ENCODE assay signal across 13 cellular contexts in the genomic region with DNA sequence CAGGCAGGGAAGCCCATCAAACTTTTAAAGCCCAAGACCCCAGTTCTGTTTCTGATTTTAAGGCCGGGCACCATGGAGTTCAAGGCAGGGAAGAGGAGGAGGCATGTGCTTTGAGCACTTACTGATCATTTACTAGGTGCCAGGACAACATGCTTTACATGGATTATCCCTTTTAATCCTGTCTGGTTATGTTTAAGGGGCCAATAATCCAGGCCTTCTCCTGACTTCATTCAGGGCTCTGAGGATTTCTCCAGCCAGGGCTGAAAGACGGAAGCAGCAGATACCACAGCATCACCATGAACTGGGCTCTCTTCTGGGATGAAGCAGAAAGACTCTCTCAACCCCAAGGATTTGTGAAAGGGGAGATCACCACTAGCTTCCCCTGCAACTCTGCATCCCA. TPM values are rescaled to one million over a fixed set of nuclear protein-coding genes. Genes with fewer than 3 reads are reported as not detected.
DNase-seq lines count a peak whose midpoint lies in the region; ATAC-seq, FAIRE-seq and TF ChIP-seq lines count a peak whose summit lies in the region.
"Had no signal": no experiment of that assay in that cellular context is flagged by ENCODE, and none has a peak within 500 bp of the region (broad histone marks: within the 10 kb centered on the region; RNA-seq: fewer than 3 reads in every experiment).

No MANE protein-coding gene starts in this region.

- no peak overlapping the region for H2AFZ ChIP-seq in K562 (ENCODE audit: low read depth, low read length)
- H2AFZ ChIP-seq: GM23338 had no signal

- peak overlapping the region; percentile 97 for H3K4me3 Mint-ChIP-seq in CD4-positive, alpha-beta T cell

- no peaks in the 10 kb centered on the region for H3K27me3 ChIP-seq in CD4-positive, alpha-beta T cell (ENCODE audit: control insufficient read depth, insufficient read depth, low read length)
- H3K27me3 ChIP-seq in K562 (ENCODE audit: control insufficient read depth in 2 of 2, insufficient read depth in 2 of 2, low read length in 2 of 2), result no peaks in the 10 kb centered on the region
- no peaks in the 10 kb centered on the region for H3K27me3 ChIP-seq in neutrophil

- CTCF ChIA-PET in CD4-positive, alpha-beta T cell (lab: Charles Lee), result interaction anchor here (1.2 to 7.7 kb wide), 6 partner anchors 13 to 167 kb away, joined by 3 to 84 read pairs (median 9); partner anchors contain the start of genes BYSL, MED20 and TOMM6
- CTCF ChIA-PET in K562 (lab: Yijun Ruan, JAX; ENCODE audit: low intra/inter-chr PET ratio), result interaction anchor here (1.1 to 3.2 kb wide), 2 partner anchors 107 to 136 kb away, joined by 3 to 33 read pairs; no protein-coding TSS in a partner anchor

- no peak for TF ChIP-seq EP300 in K562 (IDR thresholded peaks at IDR 0.05; ENCODE audit: low read length)

- no peak for TF ChIP-seq CTCF in CD4-positive, alpha-beta T cell (IDR thresholded peaks at IDR 0.05)
- TF ChIP-seq CTCF in K562 (IDR thresholded peaks at IDR 0.05 in 2 of 3, conservative IDR thresholded peaks at IDR 0.05 in 1 of 3; ENCODE audit: insufficient read depth in 2 of 3, low read depth in 1 of 3, low read length in 3 of 3) (no peak), neutrophil (IDR thresholded peaks at IDR 0.05) (no peak)

- H3K79me2 ChIP-seq in K562 (ENCODE audit: control insufficient read depth, insufficient read depth, low read length), result peaks cover 83% of the 10 kb centered on the region

- no peak for TF ChIP-seq RAD21 in K562 (CRISPR knock-in tag; conservative IDR thresholded peaks at IDR 0.05 in 1 of 2, IDR thresholded peaks at IDR 0.05 in 1 of 2)

- peaks cover 80% of the 10 kb centered on the region for H3K36me3 Mint-ChIP-seq in CD4-positive, alpha-beta T cell (ENCODE audit: low read depth)

- DNase-seq in CD4-positive, alpha-beta T cell, result no peak
- no peak for DNase-seq in K562 (ENCODE audit: extremely low read depth in 1 of 4, low spot score in 3 of 4)
- no peak for DNase-seq in mesenteric fat pad (ENCODE audit: low spot score)
- no peak for DNase-seq in effector CD8-positive, alpha-beta T cell (lab: John Stamatoyannopoulos, UW)
- DNase-seq: activated CD4-positive, alpha-beta T cell treated with anti-CD3 and anti-CD28 coated beads for 48 hours; NCI-H1436; NCI-H526 treated with DMSO at 0.1 percent for 48 hours had no signal

- H3K4me3 ChIP-seq in K562 (no peak overlapping the region), neutrophil (ENCODE audit: low read depth in 1 of 2, low read length in 1 of 2) (peak overlapping the region; percentile 97 to 99)
- H3K4me3 ChIP-seq: GM23338, SK-N-MC had no signal

- ATAC-seq in CD4-positive, alpha-beta T cell (ENCODE audit: poor library complexity), result no peak
- ATAC-seq in K562, result no peak
- no peak for ATAC-seq in HG03095 (IDR thresholded peaks at IDR 0.05; ENCODE audit: unreplicated experiment)
- ATAC-seq: GM23338 had no signal

- no peak for TF ChIP-seq POLR2A in K562 (conservative IDR thresholded peaks at IDR 0.05)

- POLR2A ChIA-PET in CD4-positive, alpha-beta T cell (lab: Charles Lee), result interaction anchor here (0.6 to 9.1 kb wide), 8 partner anchors 8 to 694 kb away, joined by 3 to 168 read pairs (median 6); partner anchors contain the start of genes TAF8 and TOMM6
- POLR2A ChIA-PET in K562 (lab: Yijun Ruan, JAX), result interaction anchor here (0.6 to 13.7 kb wide), 6 partner anchors 9 to 160 kb away, joined by 3 to 166 read pairs (median 10); partner anchors contain the start of genes BYSL, MED20 and TAF8

- H3K27ac Mint-ChIP-seq in CD4-positive, alpha-beta T cell, result peak overlapping the region; percentile 93
- H3K27ac Mint-ChIP-seq: GM23338 had no signal

- H3K9me1 ChIP-seq in K562 (ENCODE audit: control insufficient read depth, insufficient read depth, low read length), result no peaks in the 10 kb centered on the region

- peak overlapping the region; percentile 46 to 84; a peak in 2 of 4 replicates for H3K9ac ChIP-seq in K562 (ENCODE audit: insufficient read depth in 1 of 2, low read depth in 2 of 2, low read length in 2 of 2)

- peaks cover 18% of the 10 kb centered on the region for H4K20me1 ChIP-seq in K562 (replicated peaks; ENCODE audit: control insufficient read depth, insufficient read depth, low read length)

- intact Hi-C loops in CD4-positive, alpha-beta T cell (cut with DNase I, micrococcal nuclease), result loop anchor here (2.0 to 5.0 kb wide), 6 partner anchors 13 to 150 kb away; partner anchors contain the start of genes TOMM6 (in 1 of the 2) and USP49 (in 1 of the 2)
- intact Hi-C loops in K562 (cut with micrococcal nuclease), result loop anchor here (2.0 to 10.0 kb wide), 3 partner anchors 151 to 280 kb away; partner anchors contain the start of genes GUCA1B, MRPS10 and TOMM6

- H3K9me3 ChIP-seq in CD4-positive, alpha-beta T cell (ENCODE audit: control insufficient read depth, low read length), result no peaks in the 10 kb centered on the region
- H3K9me3 ChIP-seq in KOPT-K1 (ENCODE audit: insufficient read depth, low read length, poor library complexity, severe bottlenecking) (no peaks in the 10 kb centered on the region), K562 (replicated peaks; ENCODE audit: control insufficient read depth, insufficient read depth, low read depth, low read length) (no peaks in the 10 kb centered on the region), neutrophil (no peaks in the 10 kb centered on the region)

- H3K36me3 ChIP-seq in KOPT-K1 (ENCODE audit: insufficient read depth, low read length) (peaks cover 84% of the 10 kb centered on the region), K562 (ENCODE audit: control insufficient read depth, insufficient read depth, low read length) (peaks cover 75% of the 10 kb centered on the region), neutrophil (peaks cover 61% of the 10 kb centered on the region)

- peak overlapping the region; percentile 90 for H3K4me2 ChIP-seq in K562 (ENCODE audit: insufficient read depth, low read length)
- H3K4me2 ChIP-seq: GM23338 had no signal

- H3K4me1 ChIP-seq in K562 (replicated peaks in 1 of 2; ENCODE audit: control insufficient read depth in 2 of 2, insufficient read depth in 2 of 2, low read length in 2 of 2), result peaks cover 57 to 69% of the 10 kb centered on the region in 2 experiments
- H3K4me1 ChIP-seq in neutrophil (ENCODE audit: control insufficient read depth in 1 of 2, insufficient read depth in 1 of 2, low read depth in 1 of 2, low read length in 1 of 2), result peaks cover 69 to 73% of the 10 kb centered on the region in 2 experiments

- BruUV-seq in K562 (replicated peaks; lab: Mats Ljungman, UMichigan), result no TSS peak

- 88% methylated on average over 2 of the region's 2 CpGs for WGBS in K562 (ENCODE audit: insufficient coverage, low coverage, missing lambda C conversion rate)

- peak overlapping the region; percentile 68 for H3K27ac ChIP-seq in CD4-positive, alpha-beta T cell (ENCODE audit: low read depth, low read length)
- H3K27ac ChIP-seq in KOPT-K1 (ENCODE audit: low read depth, low read length, poor library complexity, severe bottlenecking) (peak overlapping the region; percentile 97), K562 (ENCODE audit: extremely low read depth, low read depth, low read length) (peak overlapping the region; percentile 72), neutrophil (peak overlapping the region; percentile 95)

- H3K9me3 Mint-ChIP-seq in CD4-positive, alpha-beta T cell, result no peaks in the 10 kb centered on the region
- H3K9me3 Mint-ChIP-seq: GM23338 had no signal

- no peaks in the 10 kb centered on the region for H3K27me3 Mint-ChIP-seq in CD4-positive, alpha-beta T cell

- peaks cover 77% of the 10 kb centered on the region for H3K4me1 Mint-ChIP-seq in CD4-positive, alpha-beta T cell (ENCODE audit: low read depth)

- FAIRE-seq in K562 (lab: Jason Lieb, UNC), result no peak
- FAIRE-seq: small intestine had no signal

- in situ Hi-C loops in K562 (cut with MboI), result loop anchor here (5.0 kb wide), 1 partner anchor 105 kb away; no protein-coding TSS in a partner anchor

RNA-seq across cellular contexts. Expression of gene CCND3, which starts 4.1 kb away (rescaled TPM):
- total RNA-seq in CD4-positive, alpha-beta T cell, result 100 to 1,000 TPM; 247 to 248 TPM
- 88.0 and 191 TPM in 2 replicates for total RNA-seq in K562 (2011; cell fraction: chromatin; rRNA removed; ENCODE audit: low replicate concordance)
- 181 and 188 TPM in 2 replicates for total RNA-seq in K562 (2011; cell fraction: nucleolus; rRNA removed)
- 138 and 178 TPM in 2 replicates for total RNA-seq in K562 (2011; cell fraction: nucleoplasm; rRNA removed)
- total RNA-seq in K562 (2014; rRNA removed) (112 and 148 TPM in 2 replicates), K562 (2014; rRNA removed; fragmentation: Illumina TruSeq; extraction: Trizol) (57.5 and 65.7 TPM in 2 replicates), K562 (2015; rRNA removed; fragmentation: Illumina TruSeq; extraction: Trizol) (75.3 and 75.4 TPM in 2 replicates), K562 (2021) (196 and 204 TPM in 2 replicates), mesenteric fat pad (104 TPM)
- polyA plus RNA-seq in K562 (2011; rRNA removed) (97.4 and 119 TPM in 2 replicates), K562 (2014; fragmentation: Illumina TruSeq; extraction: Trizol) (111 and 139 TPM in 2 replicates), K562 (2014; fragmentation: Nextera tagmentation; extraction: Ambion mirVana) (10 to 100 TPM; 21.5 to 24.7 TPM), K562 (2014; rRNA removed) (124 and 127 TPM in 2 replicates)
- polyA plus RNA-seq in K562 (2011; cell fraction: cytosol; rRNA removed), result 157 and 318 TPM in 2 replicates
- 168 and 256 TPM in 2 replicates for polyA plus RNA-seq in K562 (2011; cell fraction: nucleus; rRNA removed)
- polyA plus RNA-seq in K562 (2012), result 157 and 244 TPM in 2 replicates
- 47.7 and 77.9 TPM in 2 replicates for polyA minus RNA-seq in K562 (2011; rRNA and poly(A)+ RNA removed)
- polyA minus RNA-seq in K562 (2011; cell fraction: cytosol; rRNA and poly(A)+ RNA removed), result 109 and 120 TPM in 2 replicates
- polyA minus RNA-seq in K562 (2011; cell fraction: nucleus; rRNA and poly(A)+ RNA removed), result 103 and 115 TPM in 2 replicates

RNA-seq across cellular contexts. Expression of gene BYSL, which starts 16.2 kb away (rescaled TPM):
- total RNA-seq in CD4-positive, alpha-beta T cell, result 1 to 10 TPM; 1.2 to 1.6 TPM
- total RNA-seq in K562 (2011; cell fraction: chromatin; rRNA removed; ENCODE audit: low replicate concordance), result 24.3 and 66.7 TPM in 2 replicates
- total RNA-seq in K562 (2011; cell fraction: nucleolus; rRNA removed), result 56.6 and 60.5 TPM in 2 replicates
- total RNA-seq in K562 (2011; cell fraction: nucleoplasm; rRNA removed), result 38.7 and 41.2 TPM in 2 replicates
- total RNA-seq in K562 (2014; rRNA removed) (53.4 and 65.4 TPM in 2 replicates), K562 (2014; rRNA removed; fragmentation: Illumina TruSeq; extraction: Trizol) (28.9 and 36.2 TPM in 2 replicates), K562 (2015; rRNA removed; fragmentation: Illumina TruSeq; extraction: Trizol) (49.1 and 52.1 TPM in 2 replicates), K562 (2021) (90.6 and 92.3 TPM in 2 replicates), mesenteric fat pad (31.1 TPM)
- polyA plus RNA-seq in K562 (2011; rRNA removed) (70.0 and 70.2 TPM in 2 replicates), K562 (2014; fragmentation: Illumina TruSeq; extraction: Trizol) (67.7 and 73.2 TPM in 2 replicates), K562 (2014; fragmentation: Nextera tagmentation; extraction: Ambion mirVana) (10 to 100 TPM; 22.2 to 25.8 TPM), K562 (2014; rRNA removed) (68.2 and 90.7 TPM in 2 replicates)
- polyA plus RNA-seq in K562 (2011; cell fraction: cytosol; rRNA removed), result 57.8 and 85.0 TPM in 2 replicates
- polyA plus RNA-seq in K562 (2011; cell fraction: nucleus; rRNA removed), result 67.9 and 100 TPM in 2 replicates
- polyA plus RNA-seq in K562 (2012), result 45.5 and 56.6 TPM in 2 replicates
- polyA minus RNA-seq in K562 (2011; rRNA and poly(A)+ RNA removed), result 38.0 and 44.7 TPM in 2 replicates
- polyA minus RNA-seq in K562 (2011; cell fraction: cytosol; rRNA and poly(A)+ RNA removed), result 42.5 and 53.4 TPM in 2 replicates
- 30.7 and 40.4 TPM in 2 replicates for polyA minus RNA-seq in K562 (2011; cell fraction: nucleus; rRNA and poly(A)+ RNA removed)

RNA-seq across cellular contexts. Expression of gene MED20, which starts 16.5 kb away (rescaled TPM):
- total RNA-seq in CD4-positive, alpha-beta T cell, result 1 to 10 TPM; 1.3 to 1.6 TPM
- total RNA-seq in K562 (2011; cell fraction: chromatin; rRNA removed; ENCODE audit: low replicate concordance), result 55.3 and 68.5 TPM in 2 replicates
- 42.0 and 46.7 TPM in 2 replicates for total RNA-seq in K562 (2011; cell fraction: nucleolus; rRNA removed)
- 54.3 and 70.6 TPM in 2 replicates for total RNA-seq in K562 (2011; cell fraction: nucleoplasm; rRNA removed)
- 27.3 and 33.6 TPM in 2 replicates for total RNA-seq in K562 (2014; rRNA removed)
- total RNA-seq in K562 (2014; rRNA removed; fragmentation: Illumina TruSeq; extraction: Trizol), result 44.6 and 45.7 TPM in 2 replicates
- 36.7 and 38.1 TPM in 2 replicates for total RNA-seq in K562 (2015; rRNA removed; fragmentation: Illumina TruSeq; extraction: Trizol)
- 46.0 and 46.5 TPM in 2 replicates for total RNA-seq in K562 (2021)
- polyA plus RNA-seq in K562 (2011; rRNA removed), result 57.6 and 60.0 TPM in 2 replicates
- polyA plus RNA-seq in K562 (2011; cell fraction: cytosol; rRNA removed), result 61.5 and 69.9 TPM in 2 replicates
- 37.6 and 39.3 TPM in 2 replicates for polyA plus RNA-seq in K562 (2011; cell fraction: nucleus; rRNA removed)
- polyA plus RNA-seq in K562 (2012), result 30.2 and 30.4 TPM in 2 replicates
- polyA plus RNA-seq in K562 (2014; fragmentation: Illumina TruSeq; extraction: Trizol), result 48.8 and 58.2 TPM in 2 replicates
- polyA plus RNA-seq in K562 (2014; fragmentation: Nextera tagmentation; extraction: Ambion mirVana), result 10 to 100 TPM; 63.8 to 80.9 TPM
- polyA plus RNA-seq in K562 (2014; rRNA removed), result 30.4 and 32.1 TPM in 2 replicates
- polyA minus RNA-seq in K562 (2011; rRNA and poly(A)+ RNA removed), result 55.4 and 62.0 TPM in 2 replicates
- polyA minus RNA-seq in K562 (2011; cell fraction: cytosol; rRNA and poly(A)+ RNA removed), result 21.7 and 24.6 TPM in 2 replicates
- polyA minus RNA-seq in K562 (2011; cell fraction: nucleus; rRNA and poly(A)+ RNA removed), result 16.6 and 27.3 TPM in 2 replicates
- 16.5 TPM for total RNA-seq in mesenteric fat pad

RNA-seq across cellular contexts. Expression of gene USP49, which starts 42.3 kb away (rescaled TPM):
- 1 to 10 TPM; 1.3 TPM for total RNA-seq in CD4-positive, alpha-beta T cell
- total RNA-seq in K562 (2011; cell fraction: chromatin; rRNA removed; ENCODE audit: low replicate concordance), result 12.0 and 22.0 TPM in 2 replicates
- total RNA-seq in K562 (2011; cell fraction: nucleolus; rRNA removed), result 5.8 and 7.2 TPM in 2 replicates
- 14.2 and 27.4 TPM in 2 replicates for total RNA-seq in K562 (2011; cell fraction: nucleoplasm; rRNA removed)
- 3.9 and 4.3 TPM in 2 replicates for total RNA-seq in K562 (2014; rRNA removed)
- total RNA-seq in K562 (2014; rRNA removed; fragmentation: Illumina TruSeq; extraction: Trizol), result 6.5 and 7.3 TPM in 2 replicates
- 4.2 and 4.7 TPM in 2 replicates for total RNA-seq in K562 (2015; rRNA removed; fragmentation: Illumina TruSeq; extraction: Trizol)
- total RNA-seq in K562 (2021), result 6.9 and 9.1 TPM in 2 replicates
- polyA plus RNA-seq in K562 (2011; rRNA removed), result 9.7 and 9.9 TPM in 2 replicates
- polyA plus RNA-seq in K562 (2011; cell fraction: cytosol; rRNA removed), result 6.0 and 6.7 TPM in 2 replicates
- polyA plus RNA-seq in K562 (2011; cell fraction: nucleus; rRNA removed), result 16.2 and 20.3 TPM in 2 replicates
- polyA plus RNA-seq in K562 (2012), result 5.9 and 6.9 TPM in 2 replicates
- polyA plus RNA-seq in K562 (2014; fragmentation: Illumina TruSeq; extraction: Trizol), result 7.7 and 8.5 TPM in 2 replicates
- polyA plus RNA-seq in K562 (2014; fragmentation: Nextera tagmentation; extraction: Ambion mirVana), result 1 to 10 TPM; 1.0 to 1.6 TPM
- polyA plus RNA-seq in K562 (2014; rRNA removed), result 7.8 and 8.3 TPM in 2 replicates
- polyA minus RNA-seq in K562 (2011; rRNA and poly(A)+ RNA removed), result 6.4 and 7.9 TPM in 2 replicates
- polyA minus RNA-seq in K562 (2011; cell fraction: cytosol; rRNA and poly(A)+ RNA removed), result 3.2 and 3.8 TPM in 2 replicates
- 7.0 and 9.3 TPM in 2 replicates for polyA minus RNA-seq in K562 (2011; cell fraction: nucleus; rRNA and poly(A)+ RNA removed)
- 8.3 TPM for total RNA-seq in mesenteric fat pad

Comparison
In these comparisons a context has a peak if more than half of its experiments do, and no peak if none do; other contexts are left out.
1. RNA of gene BYSL, which starts 16.2 kb away (total RNA-seq): 24.3 to 92.3 TPM in K562 and 31.1 TPM in mesenteric fat pad (single experiment); 1.2 to 1.6 TPM in CD4-positive, alpha-beta T cell; every median in the first group is over 4 times any median in the second.
2. Peak in every context shown above with its lines, with median percentiles within 50 percentile points of each other: H3K27ac ChIP-seq.